Comparison of ENCODE assay signal across 14 cellular contexts in the genomic region with DNA sequence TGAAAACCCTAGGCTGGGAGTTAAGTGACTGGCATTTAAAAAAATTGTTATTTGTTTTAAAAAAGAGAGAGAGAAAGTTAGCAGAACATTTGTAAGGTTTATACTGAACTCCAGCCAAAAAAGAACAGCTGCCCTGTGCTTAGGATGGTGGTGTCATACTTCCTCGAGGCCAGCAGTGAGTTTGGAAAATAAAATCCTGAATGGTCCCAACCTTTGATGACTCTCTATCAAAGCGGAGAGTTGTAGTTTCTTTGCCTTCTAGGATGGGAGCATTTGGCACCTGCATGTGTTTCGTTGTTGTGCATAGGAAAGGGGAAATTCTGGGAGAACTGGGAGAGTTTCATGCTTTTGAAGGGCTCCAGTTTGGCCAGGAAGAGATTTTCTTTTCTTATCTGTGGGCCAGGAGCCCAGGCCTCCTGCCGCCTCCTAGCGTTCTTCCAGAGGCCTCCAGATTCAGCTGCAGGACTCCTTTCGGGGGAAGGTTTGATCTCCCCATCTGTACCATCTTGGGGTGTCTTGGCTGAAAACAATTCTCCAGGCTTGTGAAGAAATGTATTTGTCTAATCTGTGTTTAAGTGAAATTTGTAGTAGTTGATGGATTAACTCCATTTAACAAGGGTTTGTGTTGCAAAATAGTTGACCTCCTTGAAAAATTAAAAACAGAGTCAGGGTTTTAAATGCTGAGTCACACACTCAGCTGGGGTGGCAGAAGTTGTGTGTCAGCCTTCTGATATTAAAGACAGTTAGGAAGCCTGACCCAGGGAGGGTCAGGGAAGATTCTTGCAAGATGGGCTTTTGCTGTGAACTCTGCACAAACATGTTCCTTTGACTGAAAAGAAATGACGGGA.
DNase-seq lines count a peak whose midpoint lies in the region; ATAC-seq and TF ChIP-seq lines count a peak whose summit lies in the region.
"Had no signal": no experiment of that assay in that cellular context is flagged by ENCODE, and none has a peak within 500 bp of the region (broad histone marks: within the 10 kb centered on the region; RNA-seq: fewer than 3 reads in every experiment).

No MANE protein-coding gene starts in this region.

- no peak overlapping the region for H3K27ac Mint-ChIP-seq in activated naive CD8-positive, alpha-beta T cell treated with anti-CD3 and anti-CD28 coated beads, Interleukin-2, amount 50 U/mL, for 24 hours
- H3K27ac Mint-ChIP-seq: activated naive CD8-positive, alpha-beta T cell treated with anti-CD3 and anti-CD28 coated beads, Interleukin-2, amount 10 ng/mL, durations not matched to agents 7 days and 5 days; stimulated activated memory B cell treated with anti-CD40 and anti-IgM and Interleukin-4, amounts not matched to agents 10 μg/mL and 1 μg/mL and 100 μg/mL, for 72 hours had no signal

- H3K36me3 Mint-ChIP-seq in activated naive CD8-positive, alpha-beta T cell treated with anti-CD3 and anti-CD28 coated beads, Interleukin-2, amount 50 U/mL, for 24 hours (ENCODE audit: low read depth), result no peaks in the 10 kb centered on the region
- H3K36me3 Mint-ChIP-seq: activated naive CD8-positive, alpha-beta T cell treated with anti-CD3 and anti-CD28 coated beads, Interleukin-2, amount 10 ng/mL, durations not matched to agents 7 days and 5 days had no signal

- H3K4me1 Mint-ChIP-seq in activated naive CD8-positive, alpha-beta T cell treated with anti-CD3 and anti-CD28 coated beads, Interleukin-2, amount 50 U/mL, for 24 hours, result no peaks in the 10 kb centered on the region
- H3K4me1 Mint-ChIP-seq: activated naive CD8-positive, alpha-beta T cell treated with anti-CD3 and anti-CD28 coated beads, Interleukin-2, amount 10 ng/mL, durations not matched to agents 7 days and 5 days; stimulated activated memory B cell treated with anti-CD40 and anti-IgM and Interleukin-4, amounts not matched to agents 10 μg/mL and 1 μg/mL and 100 μg/mL, for 72 hours had no signal

- no peaks in the 10 kb centered on the region for H3K27me3 ChIP-seq in ACC112 (ENCODE audit: insufficient read depth, low read length)

- peaks cover 7% of the 10 kb centered on the region for H3K9me3 Mint-ChIP-seq in activated naive CD8-positive, alpha-beta T cell treated with anti-CD3 and anti-CD28 coated beads, Interleukin-2, amount 50 U/mL, for 24 hours

- DNase-seq in LHCN-M2 (ENCODE audit: low read depth) (peak; percentile 79), choroid plexus epithelial cell (ENCODE audit: low read depth) (peak; percentile 74), hepatic stellate cell (ENCODE audit: low spot score) (peak; percentile 16), kidney glomerular epithelial cell (lab: John Stamatoyannopoulos, UW) (no peak), sciatic nerve (ENCODE audit: low spot score) (no peak)
- DNase-seq in activated naive CD8-positive, alpha-beta T cell treated with anti-CD3 and anti-CD28 coated beads, Interleukin-2, amount 50 U/mL, for 24 hours, result no peak
- DNase-seq: activated naive CD8-positive, alpha-beta T cell treated with anti-CD3 and anti-CD28 coated beads, Interleukin-2, amount 10 ng/mL, durations not matched to agents 7 days and 5 days; effector CD4-positive, alpha-beta T cell; NCI-H1436 treated with DMSO at 0.1 percent for 48 hours; NCI-H526; SIG-M5 had no signal

- ATAC-seq in GM18498 (IDR thresholded peaks at IDR 0.05; ENCODE audit: unreplicated experiment) (no peak), sciatic nerve (no peak)
- ATAC-seq in activated naive CD8-positive, alpha-beta T cell treated with anti-CD3 and anti-CD28 coated beads, Interleukin-2, amount 50 U/mL, for 24 hours, result no peak

- intact Hi-C loops in sciatic nerve (cut with DNase I), result no loop called here

- peaks cover 5% of the 10 kb centered on the region for H3K27me3 Mint-ChIP-seq in activated naive CD8-positive, alpha-beta T cell treated with anti-CD3 and anti-CD28 coated beads, Interleukin-2, amount 50 U/mL, for 24 hours
- H3K27me3 Mint-ChIP-seq: stimulated activated memory B cell treated with anti-CD40 and anti-IgM and Interleukin-4, amounts not matched to agents 10 μg/mL and 1 μg/mL and 100 μg/mL, for 72 hours had no signal

- H3K4me3 ChIP-seq in ACC112 (ENCODE audit: low read depth, low read length), result no peak overlapping the region
- no peak overlapping the region for H3K4me3 ChIP-seq in choroid plexus epithelial cell (ENCODE audit: low read depth, low read length)

- peaks cover 20% of the 10 kb centered on the region for H3K4me1 ChIP-seq in ACC112 (ENCODE audit: control insufficient read depth, insufficient read depth, low read length, unreplicated experiment)

- H3K4me3 Mint-ChIP-seq in activated naive CD8-positive, alpha-beta T cell treated with anti-CD3 and anti-CD28 coated beads, Interleukin-2, amount 50 U/mL, for 24 hours, result no peak overlapping the region
- H3K4me3 Mint-ChIP-seq: activated naive CD8-positive, alpha-beta T cell treated with anti-CD3 and anti-CD28 coated beads, Interleukin-2, amount 10 ng/mL, durations not matched to agents 7 days and 5 days; stimulated activated memory B cell treated with anti-CD40 and anti-IgM and Interleukin-4, amounts not matched to agents 10 μg/mL and 1 μg/mL and 100 μg/mL, for 72 hours had no signal

- peak overlapping the region; percentile 59 for H2AFZ ChIP-seq in ACC112 (ENCODE audit: low read length, unreplicated experiment)

- peak overlapping the region; percentile 48 for H3K27ac ChIP-seq in ACC112 (ENCODE audit: low read depth, low read length)

- TF ChIP-seq CTCF in choroid plexus epithelial cell (conservative IDR thresholded peaks at IDR 0.05; ENCODE audit: low read depth, low read length), result peak; percentile 73

- no peaks in the 10 kb centered on the region for H3K36me3 ChIP-seq in ACC112 (ENCODE audit: insufficient read depth, low read length)

- H3K79me2 ChIP-seq in ACC112 (ENCODE audit: control insufficient read depth, insufficient read depth, low read length, unreplicated experiment), result no peaks in the 10 kb centered on the region

Comparison
In these comparisons a context has a peak if more than half of its experiments do, and no peak if none do; other contexts are left out.
1. DNase-seq: peak in LHCN-M2 (single experiment), choroid plexus epithelial cell (single experiment) and hepatic stellate cell (single experiment); none in kidney glomerular epithelial cell (single experiment), activated naive CD8-positive, alpha-beta T cell treated with anti-CD3 and anti-CD28 coated beads, Interleukin-2, amount 50 U/mL, for 24 hours (single experiment) and sciatic nerve (single experiment).